21 cellular contexts compared by ENCODE assay signal in the genomic region with DNA sequence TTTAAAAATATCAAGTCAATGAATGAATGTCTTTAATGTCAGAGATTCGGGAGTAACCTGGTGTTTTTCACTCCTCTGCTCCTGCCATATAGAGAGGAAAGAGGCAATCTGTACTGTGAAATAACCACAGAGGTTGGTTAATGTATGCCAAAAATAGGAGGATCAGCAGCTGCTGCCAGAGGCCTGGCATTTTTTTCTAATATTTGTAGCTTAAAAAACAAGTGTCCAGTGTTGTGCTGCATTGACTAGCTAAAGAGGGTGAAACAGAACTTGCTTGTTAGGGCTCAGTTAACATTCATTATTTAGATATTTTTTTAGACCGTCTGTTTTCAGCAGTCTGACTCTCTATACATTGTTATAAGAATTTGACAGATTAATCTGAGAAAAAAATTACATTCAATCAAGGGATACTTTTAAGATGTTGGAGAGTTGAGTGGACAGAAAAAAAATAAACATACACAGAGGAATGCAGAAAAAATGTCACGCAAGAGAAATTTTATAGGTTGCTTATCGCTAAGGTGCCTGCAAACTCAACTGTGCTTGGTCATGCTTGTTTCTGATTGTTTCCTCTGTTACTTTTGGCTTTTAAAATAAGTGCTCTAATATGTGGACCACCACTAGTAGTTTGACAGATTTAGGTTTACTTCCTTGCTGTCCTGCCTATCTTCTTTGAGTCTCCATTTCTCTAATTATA.
"Had no signal": no experiment of that assay in that cellular context is flagged by ENCODE, and none has a peak within 500 bp of the region (broad histone marks: within the 10 kb centered on the region; RNA-seq: fewer than 3 reads in every experiment).

No MANE protein-coding gene starts in this region.

- H3K4me1 ChIP-seq: ascending aorta had no signal

- H3K27ac Mint-ChIP-seq: activated CD8-positive, alpha-beta T cell treated with anti-CD3 and anti-CD28 coated beads, Interleukin-2, amount 10 ng/mL, durations not matched to agents 7 days and 5 days; T-helper 1 cell treated with Interleukin-12 subunit alpha and Interleukin-12 subunit beta and Interleukin-4 antibody, amounts not matched to agents 30 μg/mL and 1 μg/mL, for 36 hours; WTC11 had no signal

- H3K4me2 ChIP-seq: SK-N-SH had no signal

- H3K27me3 Mint-ChIP-seq: central memory CD8-positive, alpha-beta T cell had no signal

- H3K27ac ChIP-seq: ascending aorta had no signal

- H3K4me1 Mint-ChIP-seq: central memory CD8-positive, alpha-beta T cell; WTC11 had no signal

- DNase-seq: activated CD4-positive, alpha-beta T cell treated with anti-CD3 and anti-CD28 coated beads for 48 hours; activated CD4-positive, alpha-beta T cell treated with anti-CD3 and anti-CD28 coated beads, Interleukin-2, amount 50 U/mL, for 4 hours; activated CD4-positive, CD25-positive, alpha-beta regulatory T cell treated with anti-CD3 and anti-CD28 coated beads, Interleukin-2, amount 50 U/mL, for 72 hours; activated CD8-positive, alpha-beta memory T cell treated with anti-CD3 and anti-CD28 coated beads, Interleukin-2, amount 50 U/mL, for 48 hours; activated CD8-positive, alpha-beta T cell treated with anti-CD3 and anti-CD28 coated beads, Interleukin-2, amount 10 ng/mL, durations not matched to agents 7 days and 5 days; activated naive CD4-positive, alpha-beta T cell treated with anti-CD3 and anti-CD28 coated beads, Interleukin-2, amount 50 U/mL, for 16 hours; activated T-cell treated with anti-CD3 and anti-CD28 coated beads, Interleukin-2, amount 50 U/mL, for 1 hour; amniotic stem cell; MG63; NCI-H1105; NCI-H1436; NCI-H1694 treated with DMSO at 0.1 percent for 48 hours; NCI-H446 treated with DMSO at 0.1 percent for 48 hours; NCI-H524 treated with DMSO at 0.1 percent for 48 hours; NCI-H774; SK-N-SH had no signal

- H3K36me3 ChIP-seq: ascending aorta, MG63 had no signal

- H3K9me3 Mint-ChIP-seq: T-helper 1 cell treated with Interleukin-12 subunit alpha and Interleukin-12 subunit beta and Interleukin-4 antibody, amounts not matched to agents 30 μg/mL and 1 μg/mL, for 36 hours had no signal

- H3K4me3 ChIP-seq: ascending aorta, MG63 had no signal

- H3K27me3 ChIP-seq: ascending aorta, MG63 had no signal

- H3K36me3 Mint-ChIP-seq: brain, WTC11 had no signal

- H3K9ac ChIP-seq: SK-N-SH had no signal

- H3K4me3 Mint-ChIP-seq: activated CD8-positive, alpha-beta T cell treated with anti-CD3 and anti-CD28 coated beads, Interleukin-2, amount 10 ng/mL, durations not matched to agents 7 days and 5 days; brain; central memory CD8-positive, alpha-beta T cell; T-helper 1 cell treated with Interleukin-12 subunit alpha and Interleukin-12 subunit beta and Interleukin-4 antibody, amounts not matched to agents 30 μg/mL and 1 μg/mL, for 36 hours; WTC11 had no signal

- H3K9me3 ChIP-seq: ascending aorta, MG63, SK-N-SH had no signal
